ENCODE assay signal across 2 cellular contexts in genomic region chr2:27720004-27720551, GRCh38.
A peak's percentile ranks its signal among the peaks of the same experiment; 100 is the strongest.
TF ChIP-seq lines count a peak whose summit lies in the region.

No MANE protein-coding gene starts in this region.

TF ChIP-seq in HCT116, 20 proteins besides CTCF, POLR2A, EP300 and RAD21:
- TF ChIP-seq REST (IDR thresholded peaks at IDR 0.05; ENCODE audit: low read depth) = no peak
- no peak for TF ChIP-seq CBX3 (IDR thresholded peaks at IDR 0.05; ENCODE audit: low read depth)
- TF ChIP-seq SP1 (IDR thresholded peaks at IDR 0.05; ENCODE audit: low read depth) = no peak
- no peak for TF ChIP-seq SIN3A (IDR thresholded peaks at IDR 0.05; ENCODE audit: low read depth)
- TF ChIP-seq SRF (IDR thresholded peaks at IDR 0.05; ENCODE audit: low read depth) = no peak
- TF ChIP-seq POLR2AphosphoS5 (IDR thresholded peaks at IDR 0.05; ENCODE audit: low read depth, low read length) = peak; percentile 63
- TF ChIP-seq EZH2 (IDR thresholded peaks at IDR 0.05) = no peak
- no peak for TF ChIP-seq ZFX (IDR thresholded peaks at IDR 0.05)
- TF ChIP-seq ZBTB33 (IDR thresholded peaks at IDR 0.05; ENCODE audit: extremely low read depth, insufficient replicate concordance, low read length) = peak; percentile 60
- peak; percentile 81 for TF ChIP-seq TCF7L2 (IDR thresholded peaks at IDR 0.05; ENCODE audit: borderline replicate concordance, extremely low read depth, insufficient read depth, insufficient read length)
- no peak for TF ChIP-seq ZNF274 (IDR thresholded peaks at IDR 0.05; ENCODE audit: low read depth, low read length)
- peak; percentile 10 for TF ChIP-seq YY1 (IDR thresholded peaks at IDR 0.05; ENCODE audit: extremely low read depth, insufficient replicate concordance, low read depth, low read length)
- no peak for TF ChIP-seq MAX (IDR thresholded peaks at IDR 0.05)
- TF ChIP-seq, protein P1, sequence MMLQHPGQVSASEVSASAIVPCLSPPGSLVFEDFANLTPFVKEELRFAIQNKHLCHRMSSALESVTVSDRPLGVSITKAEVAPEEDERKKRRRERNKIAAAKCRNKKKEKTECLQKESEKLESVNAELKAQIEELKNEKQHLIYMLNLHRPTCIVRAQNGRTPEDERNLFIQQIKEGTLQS (IDR thresholded peaks at IDR 0.05) = no peak

TF ChIP-seq in H1, 55 proteins besides CTCF, POLR2A, EP300 and RAD21:
- TF ChIP-seq CBX8 (IDR thresholded peaks at IDR 0.05; ENCODE audit: borderline replicate concordance, low read depth, low read length) = no peak
- no peak for TF ChIP-seq TBP (IDR thresholded peaks at IDR 0.05; ENCODE audit: low read depth, low read length)
- no peak for TF ChIP-seq CHD2 (IDR thresholded peaks at IDR 0.05; ENCODE audit: low read length)
- TF ChIP-seq SIN3A (conservative IDR thresholded peaks at IDR 0.05 in 1 of 2, IDR thresholded peaks at IDR 0.05 in 1 of 2; ENCODE audit: low read depth in 1 of 2, low read length in 2 of 2) = no peak
- no peak for TF ChIP-seq GABPA (IDR thresholded peaks at IDR 0.05; ENCODE audit: borderline replicate concordance, insufficient read depth, low read length)
- no peak for TF ChIP-seq SP4 (IDR thresholded peaks at IDR 0.05; ENCODE audit: low read length)
- no peak for TF ChIP-seq PHF8 (conservative IDR thresholded peaks at IDR 0.05; ENCODE audit: low read depth, low read length)
- TF ChIP-seq USF2 (IDR thresholded peaks at IDR 0.05; ENCODE audit: low read length) = no peak
- TF ChIP-seq CREB1 (IDR thresholded peaks at IDR 0.05) = no peak
- TF ChIP-seq MAFK (IDR thresholded peaks at IDR 0.05; ENCODE audit: low read depth, low read length) = no peak
- no peak for TF ChIP-seq RBBP5 (IDR thresholded peaks at IDR 0.05; ENCODE audit: borderline replicate concordance, low read depth, low read length)
- no peak for TF ChIP-seq POU5F1 (IDR thresholded peaks at IDR 0.05; ENCODE audit: low read depth, low read length)
- no peak for TF ChIP-seq BACH1 (IDR thresholded peaks at IDR 0.05; ENCODE audit: low read length)
- no peak for TF ChIP-seq TEAD4 (IDR thresholded peaks at IDR 0.05; ENCODE audit: low read depth, low read length)
- TF ChIP-seq BCL11A (IDR thresholded peaks at IDR 0.05; ENCODE audit: low read depth in 2 of 2, low read length in 2 of 2) = no peak
